In the genomic region with DNA sequence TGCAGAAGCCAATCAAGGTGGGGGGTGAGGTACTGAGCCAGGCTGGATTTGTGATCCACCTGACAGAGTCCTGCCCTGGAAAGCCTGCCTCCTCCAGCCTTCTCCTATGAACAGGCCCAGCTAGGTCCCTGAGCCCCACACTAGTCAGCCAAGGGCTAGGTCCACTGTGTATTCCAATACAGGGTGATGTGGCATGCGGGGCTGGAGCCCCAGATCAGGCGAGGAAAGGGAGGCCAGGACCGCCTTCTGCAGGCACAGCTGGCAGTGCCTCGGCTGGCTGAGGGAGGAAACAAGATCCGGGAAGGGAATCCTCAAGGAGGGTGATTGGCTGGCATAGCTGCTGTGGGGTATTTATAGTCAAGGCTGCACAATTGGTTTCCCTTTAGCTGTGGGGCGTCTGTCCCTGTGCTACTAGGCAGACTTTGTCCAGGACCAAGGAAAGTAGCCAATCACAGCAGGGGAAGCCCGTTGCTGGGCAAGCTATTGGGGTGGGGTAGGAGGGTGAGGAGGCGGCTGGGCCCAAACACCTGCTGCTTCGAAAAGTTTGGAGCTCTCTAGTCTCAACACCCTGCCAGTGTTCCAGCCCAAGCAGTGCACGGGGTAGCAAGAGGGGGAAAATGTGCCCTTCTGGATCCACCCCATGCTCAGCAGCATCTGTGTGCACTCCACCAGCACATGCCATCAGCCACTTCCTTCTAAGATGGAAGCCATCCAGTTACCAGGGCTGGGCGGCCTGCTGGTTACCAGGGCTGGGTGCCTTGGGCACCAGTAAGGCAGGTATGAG, we compare ENCODE assay signal across 15 cellular contexts. TPM values are rescaled to one million over a fixed set of nuclear protein-coding genes. Genes with fewer than 3 reads are reported as not detected.
DNase-seq lines count a peak whose midpoint lies in the region; ATAC-seq and TF ChIP-seq lines count a peak whose summit lies in the region.
"Had no signal": no experiment of that assay in that cellular context is flagged by ENCODE, and none has a peak within 500 bp of the region (broad histone marks: within the 10 kb centered on the region; RNA-seq: fewer than 3 reads in every experiment).

No MANE protein-coding gene starts in this region.

- in situ Hi-C loops in IMR-90 (cut with MboI; ENCODE audit: low sequenced_read_pairs): no loop called here

- no peak overlapping the region for H2BK120ac ChIP-seq in IMR-90 (ENCODE audit: low read depth, low read length)

- H4K91ac ChIP-seq in IMR-90 (ENCODE audit: insufficient read depth, low read depth, low read length): no peak overlapping the region

- H3K9me3 ChIP-seq in IMR-90 (ENCODE audit: control insufficient read depth, insufficient read depth, low read length) (no peaks in the 10 kb centered on the region), SK-N-SH (no peaks in the 10 kb centered on the region), right cardiac atrium (ENCODE audit: control insufficient read depth, low read length) (no peaks in the 10 kb centered on the region), skeletal muscle tissue (ENCODE audit: control insufficient read depth in 3 of 3, low read length in 3 of 3) (no peaks in the 10 kb centered on the region)
- H3K9me3 ChIP-seq: pancreas, testis had no signal

- H3K4me1 ChIP-seq in IMR-90 (ENCODE audit: control insufficient read depth, insufficient read depth, low read length) (no peaks in the 10 kb centered on the region), SK-N-SH (ENCODE audit: control insufficient read depth in 1 of 2, insufficient read depth in 2 of 2, low read depth in 1 of 2, low read length in 1 of 2) (peaks cover 0 to 31% of the 10 kb centered on the region in 2 experiments; a peak in 1 of 4 replicates), right cardiac atrium (ENCODE audit: control insufficient read depth, insufficient read depth, low read length) (no peaks in the 10 kb centered on the region), skeletal muscle tissue (ENCODE audit: control insufficient read depth in 3 of 3, insufficient read depth in 3 of 3, low read length in 3 of 3) (peaks cover 76 to 87% (median 79%) of the 10 kb centered on the region in 3 donors)
- H3K4me1 ChIP-seq: pancreas, testis had no signal

- TF ChIP-seq RAD21 in IMR-90 (IDR thresholded peaks at IDR 0.05; ENCODE audit: low read length) (no peak), SK-N-SH (IDR thresholded peaks at IDR 0.05; ENCODE audit: low read length) (no peak)

- POLR2A ChIA-PET in IMR-90 (lab: Charles Lee; ENCODE audit: unreplicated experiment) (no interaction called here), SK-N-SH (lab: Yijun Ruan, JAX) (no interaction called here), HEK293T (lab: Yijun Ruan, JAX) (no interaction called here)

- H2BK20ac ChIP-seq in IMR-90 (ENCODE audit: low read depth, low read length): no peak overlapping the region

- no peak for TF ChIP-seq EP300 in SK-N-SH (IDR thresholded peaks at IDR 0.05; ENCODE audit: borderline replicate concordance in 1 of 2, low read depth in 1 of 2, low read length in 1 of 2)

- no peak overlapping the region for H3K23ac ChIP-seq in IMR-90 (ENCODE audit: low read depth, low read length)

- H3K79me1 ChIP-seq in IMR-90 (ENCODE audit: low read depth in 1 of 2, low read length in 2 of 2): no peaks in the 10 kb centered on the region

- no peak overlapping the region for H3K18ac ChIP-seq in IMR-90 (ENCODE audit: low read depth, low read length)

- H3K4me3 ChIP-seq in IMR-90 (ENCODE audit: insufficient read depth, low read depth, low read length) (no peak overlapping the region), SK-N-SH (ENCODE audit: low read depth in 2 of 2, low read length in 1 of 2) (no peak overlapping the region), right cardiac atrium (ENCODE audit: low read length) (no peak overlapping the region), skeletal muscle tissue (ENCODE audit: low read length in 3 of 3) (peak overlapping the region; percentile 14 to 47 (median 46))
- H3K4me3 ChIP-seq: cardiac muscle cell, pancreas, testis had no signal

- CTCF ChIA-PET in IMR-90 (lab: Yijun Ruan, JAX): no interaction called here
- CTCF ChIA-PET in SK-N-SH (lab: Yijun Ruan, JAX): interaction anchor here (1.0 to 10.3 kb wide), 3 partner anchors 29 to 389 kb away, joined by 3 to 76 read pairs (median 3); no protein-coding TSS in a partner anchor
- CTCF ChIA-PET in HEK293T (lab: Yijun Ruan, JAX): no interaction called here

- ATAC-seq in IMR-90 (ENCODE audit: low read depth) (peak; percentile 53), right cardiac atrium (peak; percentile 73 to 85), GM21526 (IDR thresholded peaks at IDR 0.05; ENCODE audit: low FRiP score, unreplicated experiment) (no peak), HG03460 (IDR thresholded peaks at IDR 0.05; ENCODE audit: unreplicated experiment) (no peak)
- ATAC-seq: pancreas had no signal

- peaks cover 22% of the 10 kb centered on the region for H3K27me3 ChIP-seq in IMR-90 (ENCODE audit: control insufficient read depth, insufficient read depth, low read length)
- no peaks in the 10 kb centered on the region for H3K27me3 ChIP-seq in SK-N-SH (ENCODE audit: insufficient read depth)
- no peaks in the 10 kb centered on the region for H3K27me3 ChIP-seq in right cardiac atrium (ENCODE audit: control insufficient read depth, insufficient read depth)
- H3K27me3 ChIP-seq in skeletal muscle tissue (ENCODE audit: control insufficient read depth in 3 of 3, insufficient read depth in 3 of 3, low read length in 3 of 3): no peaks in the 10 kb centered on the region
- H3K27me3 ChIP-seq: pancreas, testis had no signal

- peaks cover 4% of the 10 kb centered on the region; the same call in 1 of the 2 replicates for H3K79me2 ChIP-seq in SK-N-SH (ENCODE audit: insufficient read depth)

- dilution Hi-C loops in IMR-90 (cut with HindIII; ENCODE audit: low sequenced_read_pairs, unreplicated experiment): no loop called here

- no peak overlapping the region for H4K5ac ChIP-seq in IMR-90 (ENCODE audit: low read depth, low read length)

- H2AK5ac ChIP-seq in IMR-90 (ENCODE audit: low read depth, low read length): no peak overlapping the region

- H3K4me2 ChIP-seq in IMR-90 (ENCODE audit: low read depth, low read length) (no peak overlapping the region), SK-N-SH (no peak overlapping the region)

- DNase-seq in IMR-90: no peak
- DNase-seq in SK-N-SH: no peak
- peak; percentile 26 to 71 (median 59) for DNase-seq in right cardiac atrium
- no peak for DNase-seq in HEK293T (ENCODE audit: extremely low spot score)
- DNase-seq: activated B cell treated with CpG ODN at 0.5 μM for 24 hours, foreskin fibroblast, NCI-H1048, NCI-H2227 treated with DMSO at 0.1 percent for 48 hours, testis had no signal

- WGBS in IMR-90 (ENCODE audit: extremely low coverage in 2 of 2, insufficient read length in 1 of 2), 2 experiments: 56% methylated on average over 5 of the region's 11 CpGs; no CpG with 5 or more reads in 1 of the 2 experiments
- 84% methylated on average over 6 of the region's 11 CpGs for WGBS in SK-N-SH (ENCODE audit: low lambda C conversion rate)
- 52% methylated on average over 11 of the region's 11 CpGs for WGBS in right cardiac atrium

- no peak overlapping the region for H2BK15ac ChIP-seq in IMR-90 (ENCODE audit: low read depth, low read length)

- H4K8ac ChIP-seq in IMR-90 (ENCODE audit: low read depth in 2 of 2, low read length in 2 of 2): no peak overlapping the region

- H3K27ac ChIP-seq in IMR-90 (ENCODE audit: insufficient read depth, low read length) (no peak overlapping the region), SK-N-SH (ENCODE audit: low read depth in 2 of 2, low read length in 1 of 2) (peak overlapping the region in 1 of 2 experiments; percentile 62; a peak in 2 of 4 replicates), right cardiac atrium (ENCODE audit: low read length) (peak overlapping the region; percentile 5), skeletal muscle tissue (ENCODE audit: low read depth, low read length) (peak overlapping the region; percentile 20)
- H3K27ac ChIP-seq: C4-2B, cardiac muscle cell, pancreas, testis had no signal

- no peaks in the 10 kb centered on the region for H3K9me1 ChIP-seq in IMR-90 (ENCODE audit: insufficient read depth, low read length)

- no peak overlapping the region for H2BK5ac ChIP-seq in IMR-90 (ENCODE audit: low read depth, low read length, poor library complexity, severe bottlenecking)

- no peak overlapping the region for H2AK9ac ChIP-seq in IMR-90 (replicated peaks; ENCODE audit: low read depth, low read length, poor library complexity)

- H3K14ac ChIP-seq in IMR-90 (replicated peaks; ENCODE audit: low read depth, low read length): no peak overlapping the region

- TF ChIP-seq POLR2A in IMR-90 (IDR thresholded peaks at IDR 0.05; ENCODE audit: low read depth, low read length): no peak

- H3K9me2 ChIP-seq in SK-N-SH: no peaks in the 10 kb centered on the region

- H3F3A ChIP-seq in SK-N-SH (replicated peaks; ENCODE audit: insufficient read depth): peaks cover 2% of the 10 kb centered on the region

- no peak for TF ChIP-seq CTCF in IMR-90 (conservative IDR thresholded peaks at IDR 0.05; ENCODE audit: low read depth, low read length)
- TF ChIP-seq CTCF in SK-N-SH (IDR thresholded peaks at IDR 0.05): no peak

- no TSS peak for BruUV-seq in IMR-90 (replicated peaks; lab: Mats Ljungman, UMichigan)

- H3K4ac ChIP-seq in IMR-90 (ENCODE audit: low read depth, low read length): no peak overlapping the region

- no peaks in the 10 kb centered on the region for H3K36me3 ChIP-seq in IMR-90 (ENCODE audit: control insufficient read depth, insufficient read depth, low read length)
- H3K36me3 ChIP-seq in SK-N-SH (replicated peaks in 1 of 2; ENCODE audit: control insufficient read depth in 1 of 2, insufficient read depth in 2 of 2, low read length in 1 of 2): peaks cover 0 to 7% of the 10 kb centered on the region in 2 experiments
- H3K36me3 ChIP-seq in skeletal muscle tissue (ENCODE audit: control insufficient read depth in 3 of 3, insufficient read depth in 3 of 3, low read length in 3 of 3): peaks cover 8 to 28% (median 16%) of the 10 kb centered on the region in 3 donors
- H3K36me3 ChIP-seq: cardiac muscle cell, pancreas had no signal

- H3K56ac ChIP-seq in IMR-90 (ENCODE audit: extremely low read depth, insufficient read depth, low read length): no peak overlapping the region

- H2AFZ ChIP-seq in IMR-90 (replicated peaks; ENCODE audit: low read length, poor library complexity): no peak overlapping the region
- H2AFZ ChIP-seq in SK-N-SH (ENCODE audit: low read depth): no peak overlapping the region

- H4K20me1 ChIP-seq in IMR-90 (ENCODE audit: insufficient read depth, low read length) (no peaks in the 10 kb centered on the region), SK-N-SH (ENCODE audit: insufficient read depth) (no peaks in the 10 kb centered on the region)

- H3K9ac ChIP-seq in IMR-90 (ENCODE audit: low read depth, low read length) (no peak overlapping the region), SK-N-SH (no peak overlapping the region), skeletal muscle tissue (ENCODE audit: low read depth in 1 of 3, low read length in 3 of 3) (peak overlapping the region in 2 of 3 donors; percentile 51 to 69)

- intact Hi-C loops in IMR-90 (cut with micrococcal nuclease) (no loop called here), right cardiac atrium (cut with DNase I) (no loop called here)

RNA-seq across cellular contexts. Expression of a gene that starts 5.9 kb away (rescaled TPM):
- total RNA-seq in IMR-90 (2012; rRNA removed): under 0.01 TPM in 2 replicates
- polyA plus RNA-seq in IMR-90 (2012; rRNA removed): 0.04 and 0.09 TPM in 2 replicates
- 0.02 TPM in 2 replicates for polyA plus RNA-seq in IMR-90 (2012; cell fraction: cytosol; rRNA removed)
- polyA plus RNA-seq in IMR-90 (2012; cell fraction: nucleus; rRNA removed; ENCODE audit: low replicate concordance): 0.02 and 0.04 TPM in 2 replicates
- 1.9 and 2.4 TPM in 2 replicates for polyA plus RNA-seq in SK-N-SH (2012; rRNA removed)
- 1.2 and 1.4 TPM in 2 replicates for polyA plus RNA-seq in SK-N-SH (2012; cell fraction: cytosol; rRNA removed)
- 3.1 and 3.3 TPM in 2 replicates for polyA plus RNA-seq in SK-N-SH (2012; cell fraction: nucleus; rRNA removed)
- total RNA-seq in right cardiac atrium: 1 to 10 TPM in 3 of 4 donors, under 1 TPM in 1; 0.81 to 3.6 (median 2.5) TPM
- polyA plus RNA-seq in right cardiac atrium: 0.81 TPM
- total RNA-seq in skeletal muscle tissue: 61.6 TPM
- total RNA-seq: activated B cell treated with CpG ODN at 0.5 μM for 24 hours had no signal

Comparison
In these comparisons a context has a peak if more than half of its experiments do, and no peak if none do; other contexts are left out.
1. ATAC-seq: peak in IMR-90 (single experiment) and right cardiac atrium (2 of 2); none in GM21526 (single experiment) and HG03460 (single experiment).
2. DNase-seq: peak in right cardiac atrium (3 of 3); none in IMR-90 (single experiment), SK-N-SH (single experiment) and HEK293T (single experiment).
3. H3K4me3 ChIP-seq: peak in skeletal muscle tissue (3 of 3); none in IMR-90 (single experiment), SK-N-SH (0 of 2) and right cardiac atrium (single experiment).
4. H3K9ac ChIP-seq: peak in skeletal muscle tissue (2 of 3); none in IMR-90 (single experiment) and SK-N-SH (single experiment).
5. RNA of a gene that starts 5.9 kb away (total RNA-seq): 61.6 TPM in skeletal muscle tissue (single experiment); 0.81 to 3.6 TPM in right cardiac atrium and under 0.01 TPM in IMR-90; every median in the first group is over 10 times any median in the second.